9 cellular contexts compared by ENCODE assay signal in the genomic region with DNA sequence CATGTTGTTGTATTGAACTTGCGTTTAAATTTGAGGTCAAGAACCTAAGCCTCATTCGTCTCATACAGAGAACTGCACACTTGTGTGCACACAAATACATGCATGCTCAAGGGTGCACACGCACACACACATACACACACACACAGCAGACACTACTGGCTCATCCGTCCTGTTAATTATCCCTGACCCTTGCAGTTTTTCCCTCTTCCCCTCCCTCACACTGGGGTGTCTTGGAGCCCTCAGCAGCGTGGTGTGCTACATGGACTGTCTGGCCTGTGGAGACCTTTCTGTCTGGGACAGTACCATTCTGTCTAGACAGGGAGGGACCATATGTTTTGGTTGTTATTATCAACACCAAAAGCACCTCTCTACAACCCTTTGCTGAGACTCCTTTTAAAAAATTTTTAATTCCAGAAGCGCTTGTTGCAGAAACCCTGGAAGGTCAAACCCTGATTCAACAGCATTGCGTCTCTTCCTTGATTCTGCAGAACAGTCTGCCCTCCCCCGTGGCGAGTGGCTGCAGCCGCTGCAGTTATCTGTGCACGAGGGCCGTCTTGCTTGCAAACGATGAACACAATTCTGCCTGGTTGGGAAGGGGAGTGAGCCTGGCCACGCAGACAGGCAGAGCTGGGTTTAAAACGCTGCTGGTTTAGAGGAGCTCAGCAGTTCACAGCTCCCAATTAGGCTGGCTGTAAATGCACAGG.
DNase-seq lines count a peak whose midpoint lies in the region; ATAC-seq and TF ChIP-seq lines count a peak whose summit lies in the region.
"Had no signal": no experiment of that assay in that cellular context is flagged by ENCODE, and none has a peak within 500 bp of the region (broad histone marks: within the 10 kb centered on the region; RNA-seq: fewer than 3 reads in every experiment).

No MANE protein-coding gene starts in this region.

- peaks cover 17% of the 10 kb centered on the region for H3K4me1 ChIP-seq in neuron (ENCODE audit: insufficient read depth, low read length)

- H3K4me3 ChIP-seq in neuron (ENCODE audit: low read length), result peak overlapping the region; percentile 30

- no peaks in the 10 kb centered on the region for H3K9me3 ChIP-seq in neuron (ENCODE audit: low read length)

- CTCF ChIA-PET in HEK293T (lab: Yijun Ruan, JAX), result no interaction called here

- ATAC-seq in HG02981 (IDR thresholded peaks at IDR 0.05; ENCODE audit: unreplicated experiment) (no peak), GM21515 (IDR thresholded peaks at IDR 0.05; ENCODE audit: unreplicated experiment) (no peak), HG03342 (IDR thresholded peaks at IDR 0.05; ENCODE audit: unreplicated experiment) (no peak), HG03571 (IDR thresholded peaks at IDR 0.05; ENCODE audit: unreplicated experiment) (no peak)

- POLR2A ChIA-PET in HEK293T (lab: Yijun Ruan, JAX), result no interaction called here

- H3K27me3 ChIP-seq in neuron (ENCODE audit: insufficient read depth, low read length), result no peaks in the 10 kb centered on the region

- peak; percentile 17 for DNase-seq in HEK293T (ENCODE audit: extremely low spot score)
- peak; percentile 58 to 73 for DNase-seq in NOMO-1 (lab: John Stamatoyannopoulos, UW; ENCODE audit: unreplicated experiment in 2 of 2)
- DNase-seq in fibroblast of gingiva (ENCODE audit: low read depth), result peak; percentile 22
- DNase-seq: stimulated activated naive B cell treated with anti-CD40 and anti-IgM and Interleukin-4, amounts not matched to agents 10 μg/mL and 1 μg/mL and 100 μg/mL, for 72 hours had no signal

- H2AFZ ChIP-seq in neuron (ENCODE audit: low read depth, low read length), result peak overlapping the region; percentile 37

- no peaks in the 10 kb centered on the region for H3K36me3 ChIP-seq in neuron (ENCODE audit: insufficient read depth, low read length)

TF ChIP-seq in HEK293T, 16 proteins besides CTCF, POLR2A, EP300 and RAD21:
- no peak; the same call in 1 of the 2 replicates for TF ChIP-seq L3MBTL2 (conservative IDR thresholded peaks at IDR 0.05)
- TF ChIP-seq SUZ12 (IDR thresholded peaks at IDR 0.05), result no peak
- TF ChIP-seq ZNF384 (IDR thresholded peaks at IDR 0.05), result no peak
- no peak for TF ChIP-seq LEF1 (IDR thresholded peaks at IDR 0.05; ENCODE audit: borderline replicate concordance)
- no peak for TF ChIP-seq FOXK2 (IDR thresholded peaks at IDR 0.05)
- TF ChIP-seq BHLHE40 (IDR thresholded peaks at IDR 0.05; ENCODE audit: borderline replicate concordance), result no peak
TF ChIP-seq in HEK293T: peak in this region for 0.
